ENCODE assay signal across 9 cellular contexts in genomic region chr5:50711280-50711679, GRCh38. TPM values are rescaled to one million over a fixed set of nuclear protein-coding genes. Genes with fewer than 3 reads are reported as not detected.
DNase-seq lines count a peak whose midpoint lies in the region; ATAC-seq, FAIRE-seq and TF ChIP-seq lines count a peak whose summit lies in the region.
"Had no signal": no experiment of that assay in that cellular context is flagged by ENCODE, and none has a peak within 500 bp of the region (broad histone marks: within the 10 kb centered on the region; RNA-seq: fewer than 3 reads in every experiment).

No MANE protein-coding gene starts in this region.

- H3K27ac ChIP-seq in kidney (ENCODE audit: low read depth in 2 of 2, low read length in 2 of 2): no peak overlapping the region

- peak overlapping the region; percentile 80 to 83 for H3K4me3 Mint-ChIP-seq in stimulated activated naive B cell treated with anti-CD40 and anti-IgM and Interleukin-4, amounts not matched to agents 10 μg/mL and 1 μg/mL and 100 μg/mL, for 72 hours

- H3K9me3 ChIP-seq in kidney (ENCODE audit: control insufficient read depth in 1 of 2, low read length in 2 of 2): no peaks in the 10 kb centered on the region

- no peak for FAIRE-seq in kidney (lab: Jason Lieb, UNC)
- FAIRE-seq: colon had no signal

- no peaks in the 10 kb centered on the region for H3K9me3 Mint-ChIP-seq in stimulated activated naive B cell treated with anti-CD40 and anti-IgM and Interleukin-4, amounts not matched to agents 10 μg/mL and 1 μg/mL and 100 μg/mL, for 72 hours

- no peaks in the 10 kb centered on the region for H3K36me3 Mint-ChIP-seq in stimulated activated naive B cell treated with anti-CD40 and anti-IgM and Interleukin-4, amounts not matched to agents 10 μg/mL and 1 μg/mL and 100 μg/mL, for 72 hours

- H3K9ac ChIP-seq in kidney (ENCODE audit: low read length in 2 of 2): no peak overlapping the region

- H3K4me1 Mint-ChIP-seq in stimulated activated naive B cell treated with anti-CD40 and anti-IgM and Interleukin-4, amounts not matched to agents 10 μg/mL and 1 μg/mL and 100 μg/mL, for 72 hours: peaks cover 20 to 59% of the 10 kb centered on the region in 2 donors

- H3K4me1 ChIP-seq in kidney (ENCODE audit: control insufficient read depth in 1 of 2, insufficient read depth in 1 of 2, low read depth in 1 of 2, low read length in 2 of 2): peaks cover 0 to 8% of the 10 kb centered on the region in 2 donors

- peak; percentile 68 for DNase-seq in activated CD8-positive, alpha-beta memory T cell treated with anti-CD3 and anti-CD28 coated beads for 24 hours
- no peak for DNase-seq in activated CD8-positive, alpha-beta memory T cell treated with anti-CD3 and anti-CD28 coated beads, Interleukin-2, amount 50 U/mL, for 48 hours
- DNase-seq in NCI-H226: peak; percentile 44
- DNase-seq in activated T-cell treated with anti-CD3 and anti-CD28 coated beads, Interleukin-2, amount 50 U/mL, for 48 hours: peak; percentile 53 to 60
- no peak for DNase-seq in kidney
- peak; percentile 55 for DNase-seq in stimulated activated naive B cell treated with anti-CD40 and anti-IgM and Interleukin-4, amounts not matched to agents 10 μg/mL and 1 μg/mL and 100 μg/mL, for 72 hours
- DNase-seq in NCI-H748 (lab: John Stamatoyannopoulos, UW; ENCODE audit: unreplicated experiment): no peak

- peak overlapping the region; percentile 28 to 30 for H3K4me3 ChIP-seq in kidney (ENCODE audit: low read length in 2 of 2)

- no peaks in the 10 kb centered on the region for H3K27me3 Mint-ChIP-seq in stimulated activated naive B cell treated with anti-CD40 and anti-IgM and Interleukin-4, amounts not matched to agents 10 μg/mL and 1 μg/mL and 100 μg/mL, for 72 hours

- peak; percentile 97 for ATAC-seq in HG02870 (IDR thresholded peaks at IDR 0.05; ENCODE audit: unreplicated experiment)
- peak; percentile 96 to 98 for ATAC-seq in stimulated activated naive B cell treated with anti-CD40 and anti-IgM and Interleukin-4, amounts not matched to agents 10 μg/mL and 1 μg/mL and 100 μg/mL, for 72 hours (replicated peaks)

- intact Hi-C loops in kidney (cut with DNase I): no loop called here

- peak overlapping the region; percentile 94 for H3K27ac Mint-ChIP-seq in stimulated activated naive B cell treated with anti-CD40 and anti-IgM and Interleukin-4, amounts not matched to agents 10 μg/mL and 1 μg/mL and 100 μg/mL, for 72 hours

- TF ChIP-seq CTCF in kidney (IDR thresholded peaks at IDR 0.05; ENCODE audit: borderline replicate concordance, extremely low read depth, insufficient read depth): no peak

- no peaks in the 10 kb centered on the region for H3K36me3 ChIP-seq in kidney (ENCODE audit: control insufficient read depth in 1 of 2, insufficient read depth in 2 of 2, low read length in 2 of 2)

RNA-seq across cellular contexts. Expression of gene PARP8, which starts 44.8 kb away (rescaled TPM):
- total RNA-seq in kidney: 42.5 TPM
- polyA plus RNA-seq in kidney (ENCODE audit: insufficient read depth, low read depth, low replicate concordance): 3.4 TPM

Comparison
In these comparisons a context has a peak if more than half of its experiments do, and no peak if none do; other contexts are left out.
1. DNase-seq: peak in activated CD8-positive, alpha-beta memory T cell treated with anti-CD3 and anti-CD28 coated beads for 24 hours (single experiment), NCI-H226 (single experiment), activated T-cell treated with anti-CD3 and anti-CD28 coated beads, Interleukin-2, amount 50 U/mL, for 48 hours (2 of 2) and stimulated activated naive B cell treated with anti-CD40 and anti-IgM and Interleukin-4, amounts not matched to agents 10 μg/mL and 1 μg/mL and 100 μg/mL, for 72 hours (single experiment); none in activated CD8-positive, alpha-beta memory T cell treated with anti-CD3 and anti-CD28 coated beads, Interleukin-2, amount 50 U/mL, for 48 hours (single experiment), kidney (single experiment) and NCI-H748 (single experiment).